1 cellular context compared by ENCODE assay signal in the genomic region with DNA sequence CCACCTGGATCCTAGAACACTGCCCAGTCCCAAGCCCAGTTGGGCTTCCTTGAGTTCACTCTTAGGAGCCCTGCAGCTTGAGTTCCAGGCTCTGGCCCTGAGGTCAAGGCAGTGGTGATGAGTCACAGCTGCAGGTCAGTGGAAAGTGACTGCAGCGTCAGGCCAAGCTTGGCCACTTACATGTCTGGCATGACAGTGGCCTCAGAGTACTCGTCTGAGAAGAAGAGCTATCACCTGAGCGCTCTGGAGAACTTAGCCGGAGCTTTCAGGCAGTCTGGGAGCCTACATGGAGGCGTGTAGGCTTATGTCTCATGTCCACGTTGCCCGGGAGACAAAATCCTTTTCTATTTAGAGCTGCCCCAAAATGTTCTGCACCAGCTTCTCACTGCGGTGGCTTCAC.
TF ChIP-seq lines count a peak whose summit lies in the region.

No MANE protein-coding gene starts in this region.

TF ChIP-seq in A549, 52 proteins besides CTCF, POLR2A, EP300 and RAD21 (continued from another document):
- TF ChIP-seq FOSL2 (IDR thresholded peaks at IDR 0.05) = no peak
- peak; percentile 23; the same call in 1 of the 2 replicates for TF ChIP-seq FOSL2 (CRISPR knock-in tag; IDR thresholded peaks at IDR 0.05)
- TF ChIP-seq JUNB (IDR thresholded peaks at IDR 0.05) = no peak
TF ChIP-seq in A549: peak in this region for 1.
